8 cellular contexts compared by ENCODE assay signal in genomic region chr9:2570615-2571479, GRCh38. TPM values are rescaled to one million over a fixed set of nuclear protein-coding genes. Genes with fewer than 3 reads are reported as not detected.
DNase-seq lines count a peak whose midpoint lies in the region; ATAC-seq and TF ChIP-seq lines count a peak whose summit lies in the region.

No MANE protein-coding gene starts in this region.

- peak overlapping the region; percentile 23; the same call in 1 of the 2 replicates for H3K4me2 ChIP-seq in DOHH2 (ENCODE audit: low read length)

- peak; percentile 16 for DNase-seq in HS-5 (ENCODE audit: low read depth)
- peak; percentile 81 for DNase-seq in RKO (ENCODE audit: low spot score)
- DNase-seq in epithelial cell of esophagus (ENCODE audit: low read depth) = peak; percentile 70
- peak; percentile 58 for DNase-seq in omental fat pad (ENCODE audit: low spot score)
- DNase-seq in GM19238 (ENCODE audit: insufficient read length, low spot score) = no peak

- H3K9me3 ChIP-seq in DOHH2 (ENCODE audit: control insufficient read depth, insufficient read depth, low read length) = no peaks in the 10 kb centered on the region

- H4K20me1 ChIP-seq in DOHH2 (ENCODE audit: control insufficient read depth, insufficient read depth, low read depth, low read length) = no peaks in the 10 kb centered on the region

- H3K36me3 ChIP-seq in DOHH2 (ENCODE audit: control insufficient read depth, low read length) = no peaks in the 10 kb centered on the region

- no peaks in the 10 kb centered on the region for H3F3A ChIP-seq in DOHH2 (ENCODE audit: control insufficient read depth, insufficient read depth)

- H3K27ac ChIP-seq in DOHH2 (ENCODE audit: low read depth, low read length) = no peak overlapping the region

- H3K4me3 ChIP-seq in DOHH2 (ENCODE audit: low read length) (no peak overlapping the region), epithelial cell of esophagus (ENCODE audit: low read length) (no peak overlapping the region)

- no peaks in the 10 kb centered on the region for H3K79me2 ChIP-seq in DOHH2 (ENCODE audit: control insufficient read depth, low read length)

- H3K27me3 ChIP-seq in DOHH2 (ENCODE audit: control insufficient read depth, low read length) = no peaks in the 10 kb centered on the region

- no peaks in the 10 kb centered on the region for H3K9me2 ChIP-seq in DOHH2 (replicated peaks; ENCODE audit: control insufficient read depth, low read length)

- TF ChIP-seq CTCF in DOHH2 (IDR thresholded peaks at IDR 0.05; ENCODE audit: low read depth, low read length, poor library complexity, severe bottlenecking) (no peak), epithelial cell of esophagus (IDR thresholded peaks at IDR 0.05; ENCODE audit: insufficient read depth, low read depth, low read length, missing control alignments) (no peak), omental fat pad (IDR thresholded peaks at IDR 0.05) (no peak)

- ATAC-seq in GM21447 (IDR thresholded peaks at IDR 0.05; ENCODE audit: unreplicated experiment) (peak; percentile 94), omental fat pad (ENCODE audit: low FRiP score) (peak; percentile 82), GM19324 (IDR thresholded peaks at IDR 0.05; ENCODE audit: low FRiP score, unreplicated experiment) (no peak)

- H3K4me1 ChIP-seq in DOHH2 (ENCODE audit: control insufficient read depth, low read length) = peaks cover 9% of the 10 kb centered on the region

RNA-seq across cellular contexts. Expression of gene VLDLR, which starts 50.7 kb away (rescaled TPM):
- 10 to 100 TPM in 3 of 4 donors, 1 to 10 TPM in 1; 5.4 to 39.3 (median 16.1) TPM for total RNA-seq in omental fat pad
